ENCODE assay signal across 27 cellular contexts in the genomic region with DNA sequence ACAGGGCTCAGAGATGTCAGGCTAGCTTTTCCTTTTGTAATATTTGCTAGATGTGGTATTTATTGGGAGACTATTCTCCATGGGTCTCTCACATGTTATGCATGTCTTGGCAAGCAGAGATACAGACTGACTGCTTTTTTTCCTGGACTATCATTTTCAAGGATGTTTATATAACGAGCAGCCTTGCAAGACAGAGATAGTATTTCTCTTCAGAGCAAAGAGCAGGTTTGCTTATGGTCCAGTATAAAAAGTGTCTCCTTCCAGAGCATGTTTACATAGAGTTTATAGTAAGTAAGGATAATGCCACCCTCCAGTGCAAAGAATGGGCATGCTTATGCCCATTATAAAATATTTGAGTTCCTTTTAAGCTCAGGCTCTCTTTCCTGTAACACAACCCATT. TPM values are rescaled to one million over a fixed set of nuclear protein-coding genes. Genes with fewer than 3 reads are reported as not detected.
DNase-seq lines count a peak whose midpoint lies in the region; ATAC-seq and TF ChIP-seq lines count a peak whose summit lies in the region.
"Had no signal": no experiment of that assay in that cellular context is flagged by ENCODE, and none has a peak within 500 bp of the region (broad histone marks: within the 10 kb centered on the region; RNA-seq: fewer than 3 reads in every experiment).

No MANE protein-coding gene starts in this region.

- no peak overlapping the region for H3K4ac ChIP-seq in mesenchymal stem cell (ENCODE audit: low read depth in 1 of 2, low read length in 2 of 2)

- no peak overlapping the region for H3K4me3 Mint-ChIP-seq in GM23338
- H3K4me3 Mint-ChIP-seq: activated naive CD4-positive, alpha-beta T cell treated with anti-CD3 and anti-CD28 coated beads, Interleukin-2, amount 10 ng/mL, durations not matched to agents 7 days and 5 days; activated T-cell treated with anti-CD3 and anti-CD28 coated beads, Interleukin-2, amount 50 U/mL, for 24 hours; CD8-positive, alpha-beta T cell; endodermal cell; naive thymus-derived CD4-positive, alpha-beta T cell had no signal

- H3K27me3 ChIP-seq in mesenchymal stem cell (ENCODE audit: control insufficient read depth in 1 of 2, insufficient read depth in 1 of 2, low read length in 2 of 2) (no peaks in the 10 kb centered on the region), GM23338 (ENCODE audit: insufficient read depth) (no peaks in the 10 kb centered on the region)
- H3K27me3 ChIP-seq: ascending aorta, ovary, stomach had no signal

- peaks cover 23% of the 10 kb centered on the region for H3K79me1 ChIP-seq in mesenchymal stem cell (replicated peaks; ENCODE audit: low read length, poor library complexity, severe bottlenecking)

- H3K27ac ChIP-seq in cingulate gyrus (ENCODE audit: low read depth, low read length) (peak overlapping the region; percentile 8), mesenchymal stem cell (ENCODE audit: low read length, poor library complexity, severe bottlenecking) (no peak overlapping the region), GM23338 (ENCODE audit: low read depth) (no peak overlapping the region)
- H3K27ac ChIP-seq: ascending aorta, GM23248, skin epidermis had no signal

- WGBS in mesenchymal stem cell: 70% methylated on average over 1 of the region's 1 CpG

- H4K91ac ChIP-seq in mesenchymal stem cell (ENCODE audit: low read length): no peak overlapping the region

- no peak overlapping the region for H2AK5ac ChIP-seq in mesenchymal stem cell (ENCODE audit: low read length, severe bottlenecking)

- peaks cover 14% of the 10 kb centered on the region; the same call in 1 of the 2 replicates for H4K20me1 ChIP-seq in GM23338 (replicated peaks; ENCODE audit: insufficient read depth)

- peaks cover 2% of the 10 kb centered on the region for H3K4me1 ChIP-seq in mesenchymal stem cell (ENCODE audit: control insufficient read depth, insufficient read depth, low read depth, low read length)
- H3K4me1 ChIP-seq in GM23338 (ENCODE audit: insufficient read depth): peaks cover 38% of the 10 kb centered on the region
- H3K4me1 ChIP-seq: ascending aorta had no signal

- peaks cover 80% of the 10 kb centered on the region for H3K4me1 Mint-ChIP-seq in GM23338

- ATAC-seq in GM18909 (IDR thresholded peaks at IDR 0.05; ENCODE audit: poor library complexity, unreplicated experiment) (no peak), GM23338 (no peak)
- ATAC-seq: CD8-positive, alpha-beta T cell; K562; naive thymus-derived CD4-positive, alpha-beta T cell had no signal

- H3K4me3 ChIP-seq in LNCaP clone FGC (ENCODE audit: low read depth, low read length) (no peak overlapping the region), mesenchymal stem cell (ENCODE audit: insufficient read depth in 1 of 2, low read depth in 1 of 2, low read length in 2 of 2) (no peak overlapping the region), GM23338 (no peak overlapping the region)
- H3K4me3 ChIP-seq: ascending aorta, GM23248, K562, lung, ovary, skin epidermis, stomach had no signal

- no peak overlapping the region for H3K4me2 ChIP-seq in mesenchymal stem cell (ENCODE audit: low read length, poor library complexity, severe bottlenecking)
- H3K4me2 ChIP-seq in GM23338: no peak overlapping the region

- no peak overlapping the region for H2BK12ac ChIP-seq in mesenchymal stem cell (ENCODE audit: low read length in 2 of 2)

- no peak overlapping the region for H3K14ac ChIP-seq in mesenchymal stem cell (ENCODE audit: low read length in 2 of 2)

- H3K36me3 ChIP-seq in mesenchymal stem cell (ENCODE audit: control insufficient read depth in 1 of 2, insufficient read depth in 2 of 2, low read depth in 1 of 2, low read length in 2 of 2): peaks cover 0 to 17% of the 10 kb centered on the region in 2 experiments
- H3K36me3 ChIP-seq in GM23338 (ENCODE audit: insufficient read depth): 0 out of 2 replicates have a peak, but pooled peaks cover 6% of the 10 kb centered on the region
- H3K36me3 ChIP-seq: ovary had no signal

- peak; percentile 52 for DNase-seq in AG09319 (ENCODE audit: extremely low read depth, low read depth)
- DNase-seq in LNCaP clone FGC (ENCODE audit: low read depth): peak; percentile 87
- peak; percentile 51 for DNase-seq in mesenchymal stem cell
- DNase-seq in GM23338 (ENCODE audit: low spot score): no peak
- no peak for DNase-seq in activated CD4-positive, alpha-beta T cell treated with anti-CD3 and anti-CD28 coated beads for 4 hours
- DNase-seq in dermis blood vessel endothelial cell: no peak
- DNase-seq: activated CD4-positive, CD25-positive, alpha-beta regulatory T cell; activated naive CD4-positive, alpha-beta T cell treated with anti-CD3 and anti-CD28 coated beads, Interleukin-2, amount 10 ng/mL, durations not matched to agents 7 days and 5 days; activated T-cell treated with anti-CD3 and anti-CD28 coated beads, Interleukin-2, amount 50 U/mL, for 24 hours; CD8-positive, alpha-beta T cell; DMS53; endodermal cell; GM23248; naive thymus-derived CD4-positive, alpha-beta T cell; NCI-H1694 treated with DMSO at 0.1 percent for 48 hours; NCI-H446 treated with DMSO at 0.1 percent for 48 hours; ovary; stimulated activated CD4-positive, alpha-beta T cell treated with anti-CD3 and anti-CD28 coated beads, Interleukin-4, amount 100 ng/mL, for 1 hour; stomach; T-helper 9 cell; trophoblast cell had no signal

- peak overlapping the region in 1 of 2 experiments; percentile 8 for H3K18ac ChIP-seq in mesenchymal stem cell (ENCODE audit: low read depth in 1 of 2, low read length in 2 of 2)

- H3K36me3 Mint-ChIP-seq in GM23338 (ENCODE audit: low read depth): peaks cover 6% of the 10 kb centered on the region; the same call in 2 of the 3 replicates

- no peaks in the 10 kb centered on the region for H3F3A ChIP-seq in GM23338 (replicated peaks; ENCODE audit: low read depth)

- H3K9ac ChIP-seq in mesenchymal stem cell (ENCODE audit: low read length): no peak overlapping the region
- H3K9ac ChIP-seq: GM23248 had no signal

- H3K27me3 Mint-ChIP-seq in GM23338 (ENCODE audit: insufficient read depth, low read depth, poor library complexity): no peaks in the 10 kb centered on the region
- H3K27me3 Mint-ChIP-seq: activated naive CD4-positive, alpha-beta T cell treated with anti-CD3 and anti-CD28 coated beads, Interleukin-2, amount 10 ng/mL, durations not matched to agents 7 days and 5 days; activated T-cell treated with anti-CD3 and anti-CD28 coated beads, Interleukin-2, amount 50 U/mL, for 24 hours; naive thymus-derived CD4-positive, alpha-beta T cell had no signal

- no peak overlapping the region for H4K8ac ChIP-seq in mesenchymal stem cell (ENCODE audit: low read length)

- H3K9me3 ChIP-seq in mesenchymal stem cell (ENCODE audit: control insufficient read depth, low read length): no peaks in the 10 kb centered on the region
- H3K9me3 ChIP-seq: ascending aorta, ovary, stomach had no signal

- H2BK120ac ChIP-seq in mesenchymal stem cell (ENCODE audit: low read depth, low read length): no peak overlapping the region

- peaks cover 94% of the 10 kb centered on the region for H3K79me2 ChIP-seq in GM23338 (replicated peaks; ENCODE audit: insufficient read depth)

- H2BK5ac ChIP-seq in mesenchymal stem cell (ENCODE audit: low read depth, low read length, poor library complexity, severe bottlenecking): no peak overlapping the region

- H2AFZ ChIP-seq in mesenchymal stem cell (ENCODE audit: low read depth, low read length) (no peak overlapping the region), GM23338 (no peak overlapping the region)
- H2AFZ ChIP-seq: GM23248 had no signal

- H3K23ac ChIP-seq in mesenchymal stem cell (ENCODE audit: low read length in 2 of 2): no peak overlapping the region

- TF ChIP-seq CTCF in AG09319 (IDR thresholded peaks at IDR 0.05; ENCODE audit: low read depth, low read length) (no peak), LNCaP clone FGC (IDR thresholded peaks at IDR 0.05; ENCODE audit: control insufficient read depth, extremely low read depth, insufficient read depth) (0 out of 2 replicates have a peak, but pooled peaks have one; percentile 8), GM23338 (conservative IDR thresholded peaks at IDR 0.05; ENCODE audit: low read depth in 2 of 2) (no peak)

- no peaks in the 10 kb centered on the region for H3K9me2 ChIP-seq in GM23338 (ENCODE audit: insufficient read depth)

- no peak overlapping the region; the same call in 1 of the 2 replicates for H3K27ac Mint-ChIP-seq in GM23338
- H3K27ac Mint-ChIP-seq: activated naive CD4-positive, alpha-beta T cell treated with anti-CD3 and anti-CD28 coated beads, Interleukin-2, amount 10 ng/mL, durations not matched to agents 7 days and 5 days; activated T-cell treated with anti-CD3 and anti-CD28 coated beads, Interleukin-2, amount 50 U/mL, for 24 hours; CD8-positive, alpha-beta T cell; endodermal cell had no signal

- no peaks in the 10 kb centered on the region for H3K9me3 Mint-ChIP-seq in GM23338
- H3K9me3 Mint-ChIP-seq: activated naive CD4-positive, alpha-beta T cell treated with anti-CD3 and anti-CD28 coated beads, Interleukin-2, amount 10 ng/mL, durations not matched to agents 7 days and 5 days; activated T-cell treated with anti-CD3 and anti-CD28 coated beads, Interleukin-2, amount 50 U/mL, for 24 hours; CD8-positive, alpha-beta T cell; endodermal cell; naive thymus-derived CD4-positive, alpha-beta T cell had no signal

- H2BK15ac ChIP-seq in mesenchymal stem cell (ENCODE audit: low read depth, poor library complexity, severe bottlenecking): no peak overlapping the region

TF ChIP-seq in GM23338, 12 proteins besides CTCF, POLR2A, EP300 and RAD21 (continues in another document):
- TF ChIP-seq CREB1 (CRISPR knock-in tag; IDR thresholded peaks at IDR 0.05; ENCODE audit: low read depth) (no peak), ZNF331 (CRISPR knock-in tag; IDR thresholded peaks at IDR 0.05; ENCODE audit: low read depth) (no peak)

RNA-seq across cellular contexts. Expression of gene GTF2E1, which starts 24.6 kb away (rescaled TPM):
- 18.7 TPM for polyA plus RNA-seq in mesenchymal stem cell (2013, experiment 1 of 2)
- 18.4 TPM for polyA plus RNA-seq in mesenchymal stem cell (2013, experiment 2 of 2)
- total RNA-seq in GM23338 (2014; rRNA removed; shearing (Covaris generic)): 40.9 and 69.0 TPM in 2 replicates
- polyA plus RNA-seq in GM23338 (2016; fragmentation: Nextera tagmentation; extraction: Ambion mirVana): 24.3 and 24.7 TPM in 2 replicates
- 38.4 and 45.9 TPM in 2 replicates for total RNA-seq in dermis blood vessel endothelial cell

RNA-seq across cellular contexts. Expression of gene RABL3, which starts 24.8 kb away (rescaled TPM):
- 14.8 TPM for polyA plus RNA-seq in mesenchymal stem cell (2013, experiment 1 of 2)
- 13.9 TPM for polyA plus RNA-seq in mesenchymal stem cell (2013, experiment 2 of 2)
- 9.8 and 13.1 TPM in 2 replicates for total RNA-seq in GM23338 (2014; rRNA removed; shearing (Covaris generic))
- polyA plus RNA-seq in GM23338 (2016; fragmentation: Nextera tagmentation; extraction: Ambion mirVana): 7.8 and 8.5 TPM in 2 replicates
- 19.9 and 25.0 TPM in 2 replicates for total RNA-seq in dermis blood vessel endothelial cell

Comparison
In these comparisons a context has a peak if more than half of its experiments do, and no peak if none do; other contexts are left out.
1. DNase-seq: peak in AG09319 (single experiment), LNCaP clone FGC (single experiment) and mesenchymal stem cell (single experiment); none in GM23338 (single experiment), activated CD4-positive, alpha-beta T cell treated with anti-CD3 and anti-CD28 coated beads for 4 hours (0 of 2) and dermis blood vessel endothelial cell (single experiment).